ENCODE assay signal across 12 cellular contexts in the genomic region with DNA sequence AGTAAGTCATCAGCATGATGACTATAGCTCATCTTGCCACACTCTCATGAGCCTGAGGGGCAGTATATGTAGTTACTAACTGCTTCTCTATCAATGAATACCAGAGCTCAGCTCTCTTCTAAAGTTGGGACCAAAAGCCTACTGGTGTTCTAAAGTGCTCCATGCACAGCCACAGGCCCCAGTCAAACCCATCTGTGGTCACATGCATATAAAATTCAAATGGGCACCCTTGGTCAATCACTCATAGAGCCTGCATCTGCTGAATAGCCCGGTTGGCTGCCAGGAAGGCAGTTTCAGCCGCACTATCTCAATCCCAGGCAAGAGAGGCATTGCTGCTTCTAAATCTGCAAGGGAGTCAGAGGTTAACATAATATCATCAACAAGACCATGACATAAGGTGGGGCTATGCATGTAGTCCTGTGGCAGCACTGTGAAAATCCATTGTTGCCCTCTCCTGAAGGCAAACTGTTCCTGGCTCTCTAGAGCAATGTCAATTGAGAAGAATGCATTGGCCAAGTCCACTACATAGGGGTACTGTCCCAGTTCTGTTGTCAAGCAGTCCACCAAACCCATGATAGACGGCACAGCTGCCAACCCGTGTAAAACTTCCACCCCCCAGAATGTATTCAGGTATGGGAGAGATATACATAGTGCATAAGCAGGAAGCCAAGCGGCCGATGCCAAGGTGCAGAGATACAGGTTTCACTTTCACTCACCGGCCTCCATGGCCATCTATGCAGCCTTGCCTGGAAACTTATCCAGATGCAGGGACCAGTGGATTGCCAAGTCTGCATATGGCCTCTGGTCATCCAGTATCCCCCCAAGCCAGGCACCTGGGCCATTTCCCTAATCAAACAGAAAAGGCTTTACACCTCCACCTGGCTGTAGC.
DNase-seq lines count a peak whose midpoint lies in the region; ATAC-seq and TF ChIP-seq lines count a peak whose summit lies in the region.
"Had no signal": no experiment of that assay in that cellular context is flagged by ENCODE, and none has a peak within 500 bp of the region (broad histone marks: within the 10 kb centered on the region; RNA-seq: fewer than 3 reads in every experiment).

No MANE protein-coding gene starts in this region.

- ATAC-seq in GM21367 (IDR thresholded peaks at IDR 0.05; ENCODE audit: unreplicated experiment) (peak; percentile 38), GM19023 (IDR thresholded peaks at IDR 0.05; ENCODE audit: unreplicated experiment) (no peak)

- H3K9me3 ChIP-seq in Peyer's patch: no peaks in the 10 kb centered on the region

- TF ChIP-seq CTCF in GM12864 (IDR thresholded peaks at IDR 0.05; ENCODE audit: low read depth, low read length, missing control alignments) (no peak), Peyer's patch (IDR thresholded peaks at IDR 0.05) (peak in 1 of 6 experiments; percentile 17), epithelial cell of esophagus (IDR thresholded peaks at IDR 0.05; ENCODE audit: insufficient read depth, low read depth, low read length, missing control alignments) (no peak)

- H3K4me3 ChIP-seq in GM12864 (ENCODE audit: low read depth, low read length): no peak overlapping the region
- no peak overlapping the region for H3K4me3 ChIP-seq in Peyer's patch
- H3K4me3 ChIP-seq in epithelial cell of esophagus (ENCODE audit: low read length): no peak overlapping the region

- no peaks in the 10 kb centered on the region for H3K4me1 ChIP-seq in Peyer's patch

- no peak for TF ChIP-seq POLR2A in Peyer's patch (IDR thresholded peaks at IDR 0.05)

- no peaks in the 10 kb centered on the region for H3K27me3 ChIP-seq in Peyer's patch

- in situ Hi-C loops in KBM-7 (cut with MboI; ENCODE audit: low pct_unique_long_range_greater_than_20kb, low sequenced_read_pairs): no loop called here

- peak; percentile 25 for DNase-seq in GM12864 (ENCODE audit: low read depth)
- DNase-seq in Peyer's patch: peak; percentile 36 to 64 (median 63)
- DNase-seq in epithelial cell of esophagus (ENCODE audit: low read depth): peak; percentile 26
- no peak for DNase-seq in KBM-7
- DNase-seq in amniotic stem cell (lab: John Stamatoyannopoulos, UW): no peak
- no peak for DNase-seq in cerebellar cortex (ENCODE audit: low spot score)
- DNase-seq: C1 segment of cervical spinal cord, NCI-H1436 had no signal

- H3K27ac ChIP-seq in Peyer's patch: no peak overlapping the region
- H3K27ac ChIP-seq: epithelial cell of prostate, HL-60 had no signal

- no peaks in the 10 kb centered on the region for H3K36me3 ChIP-seq in Peyer's patch

Comparison
In these comparisons a context has a peak if more than half of its experiments do, and no peak if none do; other contexts are left out.
1. DNase-seq: peak in GM12864 (single experiment), Peyer's patch (3 of 3) and epithelial cell of esophagus (single experiment); none in KBM-7 (single experiment), amniotic stem cell (single experiment) and cerebellar cortex (single experiment).